ENCODE assay signal across 37 cellular contexts in the genomic region with DNA sequence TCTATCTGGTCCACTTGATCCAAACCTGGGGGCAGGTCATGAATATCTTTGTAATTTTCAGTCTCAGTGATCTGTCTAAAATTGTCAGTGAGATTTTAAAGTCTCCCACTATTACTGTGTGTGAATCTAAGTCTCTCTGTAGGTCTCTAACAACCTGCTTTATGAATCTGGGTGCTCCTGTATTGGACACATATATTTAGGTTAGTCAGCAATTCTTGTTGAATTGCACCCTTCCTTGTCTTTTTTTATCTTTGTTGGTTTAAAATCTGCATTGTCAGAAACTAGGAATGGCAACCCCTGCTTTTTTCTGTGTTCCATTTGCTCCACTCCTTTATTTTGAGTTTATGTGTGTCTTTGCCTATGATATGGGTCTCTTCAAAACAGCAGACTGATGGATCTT.
"Had no signal": no experiment of that assay in that cellular context is flagged by ENCODE, and none has a peak within 500 bp of the region (broad histone marks: within the 10 kb centered on the region; RNA-seq: fewer than 3 reads in every experiment).

No MANE protein-coding gene starts in this region.

- H3K9me3 ChIP-seq: adrenal gland, body of pancreas had no signal

- FAIRE-seq: astrocyte, colon, TTC549 had no signal

- H3K27me3 ChIP-seq: adrenal gland, body of pancreas, brain microvascular endothelial cell, breast epithelium had no signal

- H3K4me1 Mint-ChIP-seq: activated B cell treated with CpG ODN at 0.5 μM for 24 hours; activated naive CD8-positive, alpha-beta T cell treated with anti-CD3 and anti-CD28 coated beads for 36 hours had no signal

- H3K27ac Mint-ChIP-seq: activated B cell treated with CpG ODN at 0.5 μM for 24 hours; activated CD4-positive, alpha-beta memory T cell treated with anti-CD3 and anti-CD28 coated beads, Interleukin-2, amount 10 ng/mL, durations not matched to agents 7 days and 5 days; activated CD4-positive, alpha-beta T cell treated with anti-CD3 and anti-CD28 coated beads, Interleukin-2, amount 10 ng/mL, durations not matched to agents 7 days and 5 days; activated CD8-positive, alpha-beta memory T cell treated with anti-CD3 and anti-CD28 coated beads, Interleukin-2, amount 10 ng/mL, durations not matched to agents 7 days and 5 days; activated CD8-positive, alpha-beta T cell treated with anti-CD3 and anti-CD28 coated beads, Interleukin-2, amount 10 ng/mL, durations not matched to agents 7 days and 5 days; activated naive CD4-positive, alpha-beta T cell treated with anti-CD3 and anti-CD28 coated beads for 36 hours; activated naive CD4-positive, alpha-beta T cell treated with anti-CD3 and anti-CD28 coated beads, Interleukin-2, amount 50 U/mL, for 72 hours; activated naive CD8-positive, alpha-beta T cell treated with anti-CD3 and anti-CD28 coated beads for 36 hours; activated T-helper 1 cell treated with anti-CD3 and anti-CD28 coated beads, Interleukin-12 subunit alpha, Interleukin-12 subunit beta, Interleukin-2, Interleukin-4 antibody, amounts not matched to agents 30 ng/mL and 10 ng/mL and 1 ng/mL, durations not matched to agents 14 hours and 24 hours and 36 hours; activated T-helper 17 cell treated with anti-CD3 and anti-CD28 coated beads, Interleukin-2, amount 50 U/mL, for 72 hours; T-helper 1 cell treated with Interleukin-12 subunit alpha and Interleukin-12 subunit beta and Interleukin-4 antibody, amounts not matched to agents 30 μg/mL and 1 μg/mL, for 36 hours; T-helper 2 cell treated with Interferon-gamma antibody and Interleukin-4, amounts not matched to agents 5 μg/mL and 100 μg/mL, for 36 hours had no signal

- H3K27me3 Mint-ChIP-seq: activated B cell treated with CpG ODN at 0.5 μM for 24 hours; activated CD4-positive, alpha-beta memory T cell treated with anti-CD3 and anti-CD28 coated beads, Interleukin-2, amount 10 ng/mL, durations not matched to agents 7 days and 5 days; activated CD4-positive, alpha-beta T cell treated with anti-CD3 and anti-CD28 coated beads, Interleukin-2, amount 10 ng/mL, durations not matched to agents 7 days and 5 days; activated CD8-positive, alpha-beta memory T cell treated with anti-CD3 and anti-CD28 coated beads, Interleukin-2, amount 10 ng/mL, durations not matched to agents 7 days and 5 days; activated naive CD8-positive, alpha-beta T cell treated with anti-CD3 and anti-CD28 coated beads for 36 hours; activated T-helper 17 cell treated with anti-CD3 and anti-CD28 coated beads, Interleukin-2, amount 50 U/mL, for 72 hours had no signal

- DNase-seq: activated B cell treated with CpG ODN at 0.5 μM for 24 hours; activated CD4-positive, alpha-beta memory T cell treated with anti-CD3 and anti-CD28 coated beads, Interleukin-2, amount 10 ng/mL, durations not matched to agents 7 days and 5 days; activated CD4-positive, alpha-beta T cell treated with anti-CD3 and anti-CD28 coated beads for 48 hours; activated CD4-positive, alpha-beta T cell treated with anti-CD3 and anti-CD28 coated beads, Interleukin-2, amount 10 ng/mL, durations not matched to agents 7 days and 5 days; activated CD4-positive, alpha-beta T cell treated with anti-CD3 and anti-CD28 coated beads, Interleukin-2, amount 50 U/mL, for 48 hours; activated CD4-positive, CD25-positive, alpha-beta regulatory T cell treated with anti-CD3 and anti-CD28 coated beads, Interleukin-2, amount 50 U/mL, for 72 hours; activated CD8-positive, alpha-beta memory T cell treated with anti-CD3 and anti-CD28 coated beads for 24 hours; activated CD8-positive, alpha-beta memory T cell treated with anti-CD3 and anti-CD28 coated beads, Interleukin-2, amount 10 ng/mL, durations not matched to agents 7 days and 5 days; activated CD8-positive, alpha-beta T cell treated with anti-CD3 and anti-CD28 coated beads, Interleukin-2, amount 10 ng/mL, durations not matched to agents 7 days and 5 days; activated effector memory CD4-positive, alpha-beta T cell treated with anti-CD3 and anti-CD28 coated beads, Interleukin-2, amount 50 U/mL, for 16 hours; activated gamma-delta T cell treated with Interleukin-2 at 50 U/mL for 16 hours; activated naive CD4-positive, alpha-beta T cell; activated naive CD4-positive, alpha-beta T cell treated with anti-CD3 and anti-CD28 coated beads for 36 hours; activated naive CD4-positive, alpha-beta T cell treated with anti-CD3 and anti-CD28 coated beads, Interleukin-2, amount 50 U/mL, for 16 hours; activated naive CD8-positive, alpha-beta T cell treated with anti-CD3 and anti-CD28 coated beads for 36 hours; activated T-cell treated with anti-CD3 and anti-CD28 coated beads for 4 hours; activated T-cell treated with anti-CD3 and anti-CD28 coated beads, Interleukin-2, amount 50 U/mL, for 1 hour; activated T-cell treated with anti-CD3 and anti-CD28 coated beads, Interleukin-2, amount 50 U/mL, for 48 hours; adrenal gland; amniotic stem cell; aorta; body of pancreas; brain microvascular endothelial cell; central memory CD4-positive, alpha-beta T cell; T-helper 1 cell; T-helper 2 cell; T-helper 9 cell had no signal

- H3K36me3 ChIP-seq: adrenal gland, breast epithelium had no signal

- ATAC-seq: activated CD8-positive, alpha-beta memory T cell treated with anti-CD3 and anti-CD28 coated beads, Interleukin-2, amount 10 ng/mL, durations not matched to agents 7 days and 5 days; activated CD8-positive, alpha-beta T cell treated with anti-CD3 and anti-CD28 coated beads, Interleukin-2, amount 10 ng/mL, durations not matched to agents 7 days and 5 days; activated naive CD4-positive, alpha-beta T cell treated with anti-CD3 and anti-CD28 coated beads, Interleukin-2, amount 50 U/mL, for 72 hours; activated T-helper 17 cell treated with anti-CD3 and anti-CD28 coated beads, Interleukin-2, amount 50 U/mL, for 72 hours; body of pancreas had no signal

- H3K4me3 ChIP-seq: adrenal gland, body of pancreas, breast epithelium had no signal

- H3K4me1 ChIP-seq: adrenal gland, body of pancreas, breast epithelium had no signal

- H3K27ac ChIP-seq: adrenal gland, body of pancreas, brain microvascular endothelial cell, breast epithelium, VCaP had no signal

- H3K4me3 Mint-ChIP-seq: activated B cell treated with CpG ODN at 0.5 μM for 24 hours; activated CD4-positive, alpha-beta memory T cell treated with anti-CD3 and anti-CD28 coated beads, Interleukin-2, amount 10 ng/mL, durations not matched to agents 7 days and 5 days; activated CD4-positive, alpha-beta T cell treated with anti-CD3 and anti-CD28 coated beads, Interleukin-2, amount 10 ng/mL, durations not matched to agents 7 days and 5 days; activated CD8-positive, alpha-beta memory T cell treated with anti-CD3 and anti-CD28 coated beads, Interleukin-2, amount 10 ng/mL, durations not matched to agents 7 days and 5 days; activated CD8-positive, alpha-beta T cell treated with anti-CD3 and anti-CD28 coated beads, Interleukin-2, amount 10 ng/mL, durations not matched to agents 7 days and 5 days; activated naive CD4-positive, alpha-beta T cell treated with anti-CD3 and anti-CD28 coated beads for 36 hours; activated naive CD8-positive, alpha-beta T cell treated with anti-CD3 and anti-CD28 coated beads for 36 hours; activated T-helper 1 cell treated with anti-CD3 and anti-CD28 coated beads, Interleukin-12 subunit alpha, Interleukin-12 subunit beta, Interleukin-2, Interleukin-4 antibody, amounts not matched to agents 30 ng/mL and 10 ng/mL and 1 ng/mL, durations not matched to agents 14 hours and 24 hours and 36 hours; activated T-helper 17 cell treated with anti-CD3 and anti-CD28 coated beads, Interleukin-2, amount 50 U/mL, for 72 hours; T-helper 1 cell treated with Interleukin-12 subunit alpha and Interleukin-12 subunit beta and Interleukin-4 antibody, amounts not matched to agents 30 μg/mL and 1 μg/mL, for 36 hours; T-helper 2 cell treated with Interferon-gamma antibody and Interleukin-4, amounts not matched to agents 5 μg/mL and 100 μg/mL, for 36 hours had no signal
